ENCODE assay signal across 37 cellular contexts in genomic region chr3:136262559-136262958, GRCh38. TPM values are rescaled to one million over a fixed set of nuclear protein-coding genes. Genes with fewer than 3 reads are reported as not detected.
DNase-seq lines count a peak whose midpoint lies in the region; TF ChIP-seq lines count a peak whose summit lies in the region.
"Had no signal": no experiment of that assay in that cellular context is flagged by ENCODE, and none has a peak within 500 bp of the region (broad histone marks: within the 10 kb centered on the region; RNA-seq: fewer than 3 reads in every experiment).

No MANE protein-coding gene starts in this region.

- peaks cover 6% of the 10 kb centered on the region for H3K4me1 Mint-ChIP-seq in mesothelial cell of epicardium

- H3K27me3 Mint-ChIP-seq in mesothelial cell of epicardium (ENCODE audit: low read depth) = no peaks in the 10 kb centered on the region
- H3K27me3 Mint-ChIP-seq: activated CD4-positive, alpha-beta memory T cell treated with anti-CD3 and anti-CD28 coated beads, Interleukin-2, amount 10 ng/mL, durations not matched to agents 7 days and 5 days; activated naive CD8-positive, alpha-beta T cell; CD8-positive, alpha-beta memory T cell; effector memory CD8-positive, alpha-beta T cell; stimulated activated naive CD8-positive, alpha-beta T cell treated with anti-CD3 and anti-CD28 coated beads, Interleukin-15, Interleukin-2, amounts not matched to agents 100 ng/mL and 50 ng/mL, for 24 hours had no signal

- peaks cover 4% of the 10 kb centered on the region for H3K4me1 ChIP-seq in cardiac muscle cell (ENCODE audit: low read depth)
- H3K4me1 ChIP-seq: BE2C, breast epithelium, lower lobe of right lung, pancreas, Peyer's patch, tibial artery, vagina had no signal

- H3K36me3 ChIP-seq in cardiac muscle cell = peaks cover 12% of the 10 kb centered on the region
- H3K36me3 ChIP-seq: breast epithelium had no signal

- H3K27me3 ChIP-seq in cardiac muscle cell = no peaks in the 10 kb centered on the region
- H3K27me3 ChIP-seq: BE2C, breast epithelium, pancreas, Peyer's patch, tibial artery, vagina had no signal

- peaks cover 25% of the 10 kb centered on the region for H3K36me3 Mint-ChIP-seq in mesothelial cell of epicardium

- intact Hi-C loops in cardiac septum (cut with DNase I) = no loop called here

- H3K27ac Mint-ChIP-seq in mesothelial cell of epicardium = peak overlapping the region; percentile 84
- H3K27ac Mint-ChIP-seq: activated CD4-positive, alpha-beta memory T cell treated with anti-CD3 and anti-CD28 coated beads, Interleukin-2, amount 10 ng/mL, durations not matched to agents 7 days and 5 days; stimulated activated naive CD8-positive, alpha-beta T cell treated with anti-CD3 and anti-CD28 coated beads, Interleukin-15, Interleukin-2, amounts not matched to agents 100 ng/mL and 50 ng/mL, for 24 hours had no signal

- TF ChIP-seq CTCF in cardiac muscle cell (IDR thresholded peaks at IDR 0.05; ENCODE audit: low read depth, low read length) = no peak
- TF ChIP-seq CTCF in fibroblast of pulmonary artery (IDR thresholded peaks at IDR 0.05; ENCODE audit: low read length, missing control alignments) = no peak
- TF ChIP-seq CTCF in mesothelial cell of epicardium (IDR thresholded peaks at IDR 0.05; ENCODE audit: unreplicated experiment) = no peak

- peak overlapping the region; percentile 87 for H3K27ac ChIP-seq in cardiac muscle cell
- H3K27ac ChIP-seq: breast epithelium, lower lobe of right lung, pancreas, Peyer's patch, tibial artery, vagina had no signal

- H3K9me3 ChIP-seq in cardiac muscle cell (ENCODE audit: low read depth) = no peaks in the 10 kb centered on the region
- H3K9me3 ChIP-seq: BE2C, breast epithelium, lower lobe of right lung, pancreas, Peyer's patch, tibial artery, vagina had no signal

- H3K4me3 ChIP-seq in cardiac muscle cell = no peak overlapping the region
- no peak overlapping the region for H3K4me3 ChIP-seq in fibroblast of pulmonary artery (replicated peaks; ENCODE audit: low read depth, low read length)
- H3K4me3 ChIP-seq: breast epithelium, GM12878, lower lobe of right lung, pancreas, Peyer's patch, tibial artery, vagina had no signal

- H3K4me3 Mint-ChIP-seq in mesothelial cell of epicardium = no peak overlapping the region
- H3K4me3 Mint-ChIP-seq: activated CD4-positive, alpha-beta memory T cell treated with anti-CD3 and anti-CD28 coated beads, Interleukin-2, amount 10 ng/mL, durations not matched to agents 7 days and 5 days; activated naive CD8-positive, alpha-beta T cell; CD8-positive, alpha-beta memory T cell; effector memory CD8-positive, alpha-beta T cell; stimulated activated naive CD8-positive, alpha-beta T cell treated with anti-CD3 and anti-CD28 coated beads, Interleukin-15, Interleukin-2, amounts not matched to agents 100 ng/mL and 50 ng/mL, for 24 hours; T-helper 2 cell treated with Interferon-gamma antibody and Interleukin-4, amounts not matched to agents 5 μg/mL and 100 μg/mL, for 36 hours had no signal

- peak; percentile 22 to 39 for DNase-seq in cardiac muscle cell (ENCODE audit: low read depth in 1 of 2, low spot score in 1 of 2)
- no peak for DNase-seq in cardiac septum (ENCODE audit: low spot score)
- DNase-seq in fibroblast of pulmonary artery (ENCODE audit: low read depth) = peak; percentile 8
- no peak for DNase-seq in mesothelial cell of epicardium (ENCODE audit: low spot score in 2 of 2, unreplicated experiment in 2 of 2)
- DNase-seq in hepatic stellate cell (ENCODE audit: low spot score) = no peak
- no peak for DNase-seq in NCI-H187 (lab: John Stamatoyannopoulos, UW)
- no peak for DNase-seq in effector CD4-positive, alpha-beta T cell
- DNase-seq in DMS53 treated with DMSO at 0.1 percent for 48 hours (lab: John Stamatoyannopoulos, UW; ENCODE audit: unreplicated experiment) = no peak
- DNase-seq: ACHN; activated CD4-positive, alpha-beta memory T cell treated with anti-CD3 and anti-CD28 coated beads, Interleukin-2, amount 10 ng/mL, durations not matched to agents 7 days and 5 days; activated CD4-positive, CD25-positive, alpha-beta regulatory T cell treated with anti-CD3 and anti-CD28 coated beads, Interleukin-2, amount 50 U/mL, for 72 hours; activated effector memory CD4-positive, alpha-beta T cell treated with anti-CD3 and anti-CD28 coated beads, Interleukin-2, amount 50 U/mL, for 16 hours; activated T-cell treated with anti-CD3 and anti-CD28 coated beads for 4 hours; anterior cingulate cortex; BE2C; CD8-positive, alpha-beta memory T cell; effector memory CD8-positive, alpha-beta T cell; EL; erythroblast; H7; lower lobe of right lung; MM.1S; NCI-H1105 treated with DMSO at 0.1 percent for 48 hours; NCI-H2029 treated with DMSO at 0.1 percent for 48 hours; NCI-H2227 treated with DMSO at 0.1 percent for 48 hours; NCI-H526; pancreas; Peyer's patch; SIG-M5; stimulated activated CD4-positive, alpha-beta T cell treated with anti-CD3 and anti-CD28 coated beads, Interleukin-1b, Interleukin-23, amount 100 ng/mL, for 48 hours; tibial artery had no signal

- no peaks in the 10 kb centered on the region for H3K9me3 Mint-ChIP-seq in mesothelial cell of epicardium
- H3K9me3 Mint-ChIP-seq: activated CD4-positive, alpha-beta memory T cell treated with anti-CD3 and anti-CD28 coated beads, Interleukin-2, amount 10 ng/mL, durations not matched to agents 7 days and 5 days; CD8-positive, alpha-beta memory T cell; effector memory CD8-positive, alpha-beta T cell; stimulated activated naive CD8-positive, alpha-beta T cell treated with anti-CD3 and anti-CD28 coated beads, Interleukin-15, Interleukin-2, amounts not matched to agents 100 ng/mL and 50 ng/mL, for 24 hours; T-helper 2 cell treated with Interferon-gamma antibody and Interleukin-4, amounts not matched to agents 5 μg/mL and 100 μg/mL, for 36 hours had no signal

RNA-seq across cellular contexts. Expression of gene PCCB, which starts 12.4 kb away (rescaled TPM):
- total RNA-seq in cardiac muscle cell (65.8 and 74.0 TPM in 2 replicates), cardiac septum (91.3 TPM), mesothelial cell of epicardium (29.2 to 31.2 TPM (median 31.1 TPM) in 3 replicates)
- polyA plus RNA-seq in cardiac muscle cell = 57.8 and 77.1 TPM in 2 replicates

Comparison
In these comparisons a context has a peak if more than half of its experiments do, and no peak if none do; other contexts are left out.
1. DNase-seq: peak in cardiac muscle cell (2 of 2) and fibroblast of pulmonary artery (single experiment); none in cardiac septum (single experiment), mesothelial cell of epicardium (0 of 2), hepatic stellate cell (single experiment), NCI-H187 (0 of 2), effector CD4-positive, alpha-beta T cell (single experiment) and DMS53 treated with DMSO at 0.1 percent for 48 hours (single experiment).